In the genomic region with DNA sequence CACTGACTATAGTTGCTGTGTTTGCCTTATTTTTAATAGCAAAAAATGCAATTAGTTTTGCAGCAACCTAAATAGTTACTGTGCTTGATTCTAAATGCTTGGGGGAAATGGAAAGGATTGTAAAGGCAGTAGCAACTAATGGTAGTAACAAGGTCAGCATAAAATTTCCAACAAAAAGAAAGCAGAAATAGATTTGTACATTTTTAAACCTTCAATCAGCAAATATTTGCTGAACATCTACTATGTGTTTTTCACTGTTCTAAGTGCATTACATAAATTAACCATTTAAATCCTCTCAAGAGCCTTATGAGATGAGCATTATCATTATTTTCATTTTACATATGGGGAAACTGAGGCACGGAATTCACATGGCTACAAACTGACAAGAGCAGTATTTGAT, we compare ENCODE assay signal across 1 cellular context.
TF ChIP-seq lines count a peak whose summit lies in the region.

No MANE protein-coding gene starts in this region.

TF ChIP-seq in HepG2, 621 proteins besides CTCF, POLR2A, EP300 and RAD21 (continued from another document):
- TF ChIP-seq ZNF619 (CRISPR knock-in tag; IDR thresholded peaks at IDR 0.05) = no peak
- no peak for TF ChIP-seq ELF4 (CRISPR knock-in tag; IDR thresholded peaks at IDR 0.05; ENCODE audit: borderline replicate concordance)
- no peak for TF ChIP-seq YY1 (IDR thresholded peaks at IDR 0.05; ENCODE audit: insufficient read depth, insufficient replicate concordance, low read depth, low read length)
- TF ChIP-seq MAFK (conservative IDR thresholded peaks at IDR 0.05 in 1 of 2, IDR thresholded peaks at IDR 0.05 in 1 of 2; ENCODE audit: low read length in 2 of 2) = peak; percentile 36 to 68; a peak in 3 of 4 replicates
TF ChIP-seq in HepG2: peak in this region for 2.
